ENCODE assay signal across 14 cellular contexts in the genomic region with DNA sequence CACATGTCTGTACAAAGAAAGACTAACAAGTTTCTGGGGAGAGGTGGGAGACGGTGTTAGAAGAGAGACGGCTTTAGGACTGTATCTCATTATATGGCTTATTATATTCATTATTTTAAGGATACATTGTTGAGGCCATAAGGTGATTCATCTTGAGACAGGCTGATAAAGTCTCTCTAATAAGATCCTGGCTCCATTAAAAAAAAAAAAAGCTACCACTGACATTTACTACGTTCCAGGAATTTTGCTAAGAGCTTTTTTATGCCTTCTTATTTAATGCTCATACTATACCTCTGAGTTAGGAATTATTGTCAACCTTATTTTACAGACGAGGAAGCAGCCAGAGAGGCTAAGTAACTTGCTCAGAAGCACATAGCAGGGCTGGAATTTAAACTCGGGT.
A peak's percentile ranks its signal among the peaks of the same experiment; 100 is the strongest.
DNase-seq lines count a peak whose midpoint lies in the region; ATAC-seq and TF ChIP-seq lines count a peak whose summit lies in the region.
"Had no signal": no experiment of that assay in that cellular context is flagged by ENCODE, and none has a peak within 500 bp of the region (broad histone marks: within the 10 kb centered on the region; RNA-seq: fewer than 3 reads in every experiment).

No MANE protein-coding gene starts in this region.

- H3K27me3 ChIP-seq in muscle layer of duodenum (ENCODE audit: low read depth, low read length): no peaks in the 10 kb centered on the region
- H3K27me3 ChIP-seq: BLaER1, SJCRH30 had no signal

- ATAC-seq in SK-N-SH treated with all-trans-retinoic acid at 6 μM for 48 hours: peak; percentile 61
- no peak for ATAC-seq in HG03175 (IDR thresholded peaks at IDR 0.05; ENCODE audit: unreplicated experiment)
- ATAC-seq: K562 had no signal

- H3K27ac ChIP-seq in cingulate gyrus (ENCODE audit: low read depth, low read length) (peak overlapping the region; percentile 44), muscle layer of duodenum (ENCODE audit: low read length) (peak overlapping the region; percentile 32)
- H3K27ac ChIP-seq: BLaER1, RWPE1, SJCRH30 had no signal

- H3K4me1 ChIP-seq in muscle layer of duodenum (ENCODE audit: control insufficient read depth in 1 of 2, insufficient read depth in 2 of 2, low read length in 2 of 2): peaks cover 6 to 20% of the 10 kb centered on the region in 2 donors

- no peak for DNase-seq in GM19238 (ENCODE audit: insufficient read length, low spot score)
- no peak for DNase-seq in NCI-H1417 (lab: John Stamatoyannopoulos, UW)
- no peak for DNase-seq in DMS79 (lab: John Stamatoyannopoulos, UW)
- DNase-seq: CD8-positive, alpha-beta memory T cell; H7; NCI-H226; SJCRH30 had no signal

- no peak overlapping the region for H3K4me3 ChIP-seq in muscle layer of duodenum (ENCODE audit: low read depth in 1 of 2, low read length in 2 of 2)
- H3K4me3 ChIP-seq: BLaER1, K562, SJCRH30 had no signal

- peaks cover 0 to 4% of the 10 kb centered on the region in 2 donors for H3K36me3 ChIP-seq in muscle layer of duodenum (ENCODE audit: control insufficient read depth in 1 of 2, insufficient read depth in 2 of 2, low read length in 2 of 2)

- H3K9me3 ChIP-seq in muscle layer of duodenum (ENCODE audit: control insufficient read depth in 1 of 2, low read length in 2 of 2): no peaks in the 10 kb centered on the region
- H3K9me3 ChIP-seq: BLaER1, SJCRH30 had no signal

TF ChIP-seq in SK-N-SH treated with all-trans-retinoic acid at 6 μM for 48 hours, 23 proteins besides CTCF, POLR2A, EP300 and RAD21:
- peak; percentile 95 for TF ChIP-seq ISL1 (CRISPR knock-in tag; IDR thresholded peaks at IDR 0.05)
- TF ChIP-seq ZNF70 (CRISPR knock-in tag; IDR thresholded peaks at IDR 0.05): no peak
